ENCODE assay signal across 8 cellular contexts in genomic region chr14:68792830-68793733, GRCh38. TPM values are rescaled to one million over a fixed set of nuclear protein-coding genes. Genes with fewer than 3 reads are reported as not detected.
DNase-seq lines count a peak whose midpoint lies in the region; ATAC-seq and TF ChIP-seq lines count a peak whose summit lies in the region.

Gene ZFP36L1 (minus strand): TSS chr14:68793067. CDS start chr14:68792938, 129 bp downstream.

- peaks cover 11% of the 10 kb centered on the region for H3K4me1 ChIP-seq in ACC112 (ENCODE audit: control insufficient read depth, insufficient read depth, low read length, unreplicated experiment)

- TF ChIP-seq CTCF in RWPE1 (conservative IDR thresholded peaks at IDR 0.05; ENCODE audit: low read depth) = no peak
- no peak for TF ChIP-seq CTCF in fibroblast of the aortic adventitia (IDR thresholded peaks at IDR 0.05; ENCODE audit: insufficient read depth, low read length)
- TF ChIP-seq CTCF in nephron progenitor cell (IDR thresholded peaks at IDR 0.05) = no peak

- H3K9me3 Mint-ChIP-seq in nephron progenitor cell = no peaks in the 10 kb centered on the region

- H3K27me3 ChIP-seq in ACC112 (ENCODE audit: insufficient read depth, low read length) = no peaks in the 10 kb centered on the region

- DNase-seq in RWPE1 (ENCODE audit: low spot score) (peak; percentile 95), activated gamma-delta T cell (lab: John Stamatoyannopoulos, UW) (peak; percentile 82), fibroblast of the aortic adventitia (ENCODE audit: low read depth) (peak; percentile 98), nephron progenitor cell (peak; percentile 89)
- DNase-seq in stimulated activated naive CD8-positive, alpha-beta T cell treated with anti-CD3 and anti-CD28 coated beads, Interleukin-15, Interleukin-2, amounts not matched to agents 100 U/mL and 50 U/mL, for 24 hours = peak; percentile 89

- peaks cover 6% of the 10 kb centered on the region for H3K27me3 Mint-ChIP-seq in nephron progenitor cell (ENCODE audit: low read depth, poor library complexity)

- CTCF ChIA-PET in RWPE1 (lab: Yijun Ruan, JAX) = interaction anchor here (0.6 kb wide), 1 partner anchor 238 kb away, joined by 4 read pairs; no protein-coding TSS in a partner anchor

- H3K36me3 Mint-ChIP-seq in nephron progenitor cell (ENCODE audit: low read depth) = peaks cover 44% of the 10 kb centered on the region

- H3K27ac Mint-ChIP-seq in nephron progenitor cell = peak within 1 kb of the TSS; percentile 100

- peaks cover 39% of the 10 kb centered on the region for H3K36me3 ChIP-seq in ACC112 (ENCODE audit: insufficient read depth, low read length)

- ATAC-seq in GM18873 (IDR thresholded peaks at IDR 0.05; ENCODE audit: low FRiP score, unreplicated experiment) (peak; percentile 33), HG03442 (IDR thresholded peaks at IDR 0.05; ENCODE audit: unreplicated experiment) (peak; percentile 40)
- peak; percentile 16 for ATAC-seq in stimulated activated naive CD8-positive, alpha-beta T cell treated with anti-CD3 and anti-CD28 coated beads, Interleukin-15, Interleukin-2, amounts not matched to agents 100 U/mL and 50 U/mL, for 24 hours

- no peak within 1 kb of the TSS for H2AFZ ChIP-seq in ACC112 (ENCODE audit: low read length, unreplicated experiment)

- H3K27ac ChIP-seq in ACC112 (ENCODE audit: low read depth, low read length) (peak within 1 kb of the TSS; percentile 95), RWPE1 (peak within 1 kb of the TSS; percentile 99)

- peaks cover 69% of the 10 kb centered on the region for H3K79me2 ChIP-seq in ACC112 (ENCODE audit: control insufficient read depth, insufficient read depth, low read length, unreplicated experiment)

- POLR2A ChIA-PET in RWPE1 (lab: Yijun Ruan, JAX; ENCODE audit: low non-redundant PET) = interaction anchor here (0.6 to 0.7 kb wide), 5 partner anchors 14 to 516 kb away, joined by 3 to 5 read pairs (median 3); no protein-coding TSS in a partner anchor

- H3K4me3 Mint-ChIP-seq in nephron progenitor cell = peak within 1 kb of the TSS; percentile 98

- peaks cover 63% of the 10 kb centered on the region for H3K4me1 Mint-ChIP-seq in nephron progenitor cell

- peak within 1 kb of the TSS; percentile 96 for H3K4me3 ChIP-seq in ACC112 (ENCODE audit: low read depth, low read length)
- H3K4me3 ChIP-seq in fibroblast of the aortic adventitia (ENCODE audit: low read depth, low read length) = peak within 1 kb of the TSS; percentile 99

RNA-seq across cellular contexts. Expression of gene ZFP36L1, which starts in this region (rescaled TPM):
- 24.1 and 53.8 TPM in 2 replicates for total RNA-seq in fibroblast of the aortic adventitia (ENCODE audit: low replicate concordance)

Comparison
In these comparisons a context has a peak if more than half of its experiments do, and no peak if none do; other contexts are left out.
1. Peak in every context shown above with its lines: DNase-seq, ATAC-seq, H3K4me3 ChIP-seq and H3K27ac ChIP-seq.